Comparison of ENCODE assay signal across 1 cellular context in the genomic region with DNA sequence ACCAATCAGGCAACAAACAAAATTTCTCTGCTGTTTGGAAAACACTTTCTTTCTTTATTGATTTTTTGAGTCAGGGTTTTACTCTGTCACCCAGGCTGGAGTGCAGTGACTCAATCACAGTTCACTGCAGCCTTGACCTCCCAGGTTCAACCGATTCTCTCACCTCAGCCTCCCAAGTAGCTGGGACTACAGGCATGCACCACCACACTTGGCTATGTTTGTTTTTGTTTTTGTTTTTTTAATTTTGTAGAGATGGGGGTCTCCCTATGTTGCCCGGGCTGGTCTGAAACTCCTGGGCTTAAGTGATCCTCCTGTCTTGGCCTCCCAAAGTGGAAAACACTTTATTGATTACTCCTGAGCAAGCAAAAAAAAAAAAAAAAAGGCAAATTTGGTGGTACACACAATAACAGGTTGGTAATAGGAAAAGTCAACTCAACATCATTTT.
A peak's percentile ranks its signal among the peaks of the same experiment; 100 is the strongest.
TF ChIP-seq lines count a peak whose summit lies in the region.

No MANE protein-coding gene starts in this region.

TF ChIP-seq in HepG2, 621 proteins besides CTCF, POLR2A, EP300 and RAD21 (continued from another document and continues in another):
- no peak for TF ChIP-seq SAFB2 (CRISPR knock-in tag; IDR thresholded peaks at IDR 0.05; ENCODE audit: borderline replicate concordance, low read depth)
- no peak for TF ChIP-seq ZC3H13 (CRISPR knock-in tag; IDR thresholded peaks at IDR 0.05)
- TF ChIP-seq, protein P1, sequence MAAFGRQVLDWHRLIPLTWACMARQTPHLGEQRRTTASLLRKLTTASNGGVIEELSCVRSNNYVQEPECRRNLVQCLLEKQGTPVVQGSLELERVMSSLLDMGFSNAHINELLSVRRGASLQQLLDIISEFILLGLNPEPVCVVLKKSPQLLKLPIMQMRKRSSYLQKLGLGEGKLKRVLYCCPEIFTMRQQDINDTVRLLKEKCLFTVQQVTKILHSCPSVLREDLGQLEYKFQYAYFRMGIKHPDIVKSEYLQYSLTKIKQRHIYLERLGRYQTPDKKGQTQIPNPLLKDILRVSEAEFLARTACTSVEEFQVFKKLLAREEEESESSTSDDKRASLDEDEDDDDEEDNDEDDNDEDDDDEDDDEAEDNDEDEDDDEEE (CRISPR knock-in tag; IDR thresholded peaks at IDR 0.05) = no peak
- TF ChIP-seq ZNF350 (CRISPR knock-in tag; IDR thresholded peaks at IDR 0.05; ENCODE audit: borderline replicate concordance, low read depth) = peak; percentile 69; the same call in 1 of the 2 replicates
- 0 out of 2 replicates have a peak, but pooled peaks have one; percentile 62 for TF ChIP-seq ZNF3 (CRISPR knock-in tag; IDR thresholded peaks at IDR 0.05)
- TF ChIP-seq ZNF446 (CRISPR knock-in tag; IDR thresholded peaks at IDR 0.05) = no peak
- TF ChIP-seq AKAP8 (CRISPR knock-in tag; IDR thresholded peaks at IDR 0.05) = no peak
- no peak for TF ChIP-seq ZSCAN25 (CRISPR knock-in tag; IDR thresholded peaks at IDR 0.05)
- TF ChIP-seq SNAI1 (CRISPR knock-in tag; IDR thresholded peaks at IDR 0.05; ENCODE audit: borderline replicate concordance) = no peak
- no peak for TF ChIP-seq ZMAT3 (CRISPR knock-in tag; conservative IDR thresholded peaks at IDR 0.05)
- TF ChIP-seq, protein P2, sequence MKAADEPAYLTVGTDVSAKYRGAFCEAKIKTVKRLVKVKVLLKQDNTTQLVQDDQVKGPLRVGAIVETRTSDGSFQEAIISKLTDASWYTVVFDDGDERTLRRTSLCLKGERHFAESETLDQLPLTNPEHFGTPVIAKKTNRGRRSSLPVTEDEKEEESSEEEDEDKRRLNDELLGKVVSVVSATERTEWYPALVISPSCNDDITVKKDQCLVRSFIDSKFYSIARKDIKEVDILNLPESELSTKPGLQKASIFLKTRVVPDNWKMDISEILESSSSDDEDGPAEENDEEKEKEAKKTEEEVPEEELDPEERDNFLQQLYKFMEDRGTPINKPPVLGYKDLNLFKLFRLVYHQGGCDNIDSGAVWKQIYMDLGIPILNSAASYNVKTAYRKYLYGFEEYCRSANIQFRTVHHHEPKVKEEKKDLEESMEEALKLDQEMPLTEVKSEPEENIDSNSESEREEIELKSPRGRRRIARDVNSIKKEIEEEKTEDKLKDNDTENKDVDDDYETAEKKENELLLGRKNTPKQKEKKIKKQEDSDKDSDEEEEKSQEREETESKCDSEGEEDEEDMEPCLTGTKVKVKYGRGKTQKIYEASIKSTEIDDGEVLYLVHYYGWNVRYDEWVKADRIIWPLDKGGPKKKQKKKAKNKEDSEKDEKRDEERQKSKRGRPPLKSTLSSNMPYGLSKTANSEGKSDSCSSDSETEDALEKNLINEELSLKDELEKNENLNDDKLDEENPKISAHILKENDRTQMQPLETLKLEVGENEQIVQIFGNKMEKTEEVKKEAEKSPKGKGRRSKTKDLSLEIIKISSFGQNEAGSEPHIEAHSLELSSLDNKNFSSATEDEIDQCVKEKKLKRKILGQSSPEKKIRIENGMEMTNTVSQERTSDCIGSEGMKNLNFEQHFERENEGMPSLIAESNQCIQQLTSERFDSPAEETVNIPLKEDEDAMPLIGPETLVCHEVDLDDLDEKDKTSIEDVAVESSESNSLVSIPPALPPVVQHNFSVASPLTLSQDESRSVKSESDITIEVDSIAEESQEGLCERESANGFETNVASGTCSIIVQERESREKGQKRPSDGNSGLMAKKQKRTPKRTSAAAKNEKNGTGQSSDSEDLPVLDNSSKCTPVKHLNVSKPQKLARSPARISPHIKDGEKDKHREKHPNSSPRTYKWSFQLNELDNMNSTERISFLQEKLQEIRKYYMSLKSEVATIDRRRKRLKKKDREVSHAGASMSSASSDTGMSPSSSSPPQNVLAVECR (CRISPR knock-in tag; IDR thresholded peaks at IDR 0.05; ENCODE audit: borderline replicate concordance) = no peak; the same call in 1 of the 2 replicates
- peak; percentile 40; the same call in 1 of the 2 replicates for TF ChIP-seq GATAD1 (CRISPR knock-in tag; IDR thresholded peaks at IDR 0.05)
- no peak for TF ChIP-seq SALL2 (CRISPR knock-in tag; IDR thresholded peaks at IDR 0.05)
- TF ChIP-seq, protein P3, sequence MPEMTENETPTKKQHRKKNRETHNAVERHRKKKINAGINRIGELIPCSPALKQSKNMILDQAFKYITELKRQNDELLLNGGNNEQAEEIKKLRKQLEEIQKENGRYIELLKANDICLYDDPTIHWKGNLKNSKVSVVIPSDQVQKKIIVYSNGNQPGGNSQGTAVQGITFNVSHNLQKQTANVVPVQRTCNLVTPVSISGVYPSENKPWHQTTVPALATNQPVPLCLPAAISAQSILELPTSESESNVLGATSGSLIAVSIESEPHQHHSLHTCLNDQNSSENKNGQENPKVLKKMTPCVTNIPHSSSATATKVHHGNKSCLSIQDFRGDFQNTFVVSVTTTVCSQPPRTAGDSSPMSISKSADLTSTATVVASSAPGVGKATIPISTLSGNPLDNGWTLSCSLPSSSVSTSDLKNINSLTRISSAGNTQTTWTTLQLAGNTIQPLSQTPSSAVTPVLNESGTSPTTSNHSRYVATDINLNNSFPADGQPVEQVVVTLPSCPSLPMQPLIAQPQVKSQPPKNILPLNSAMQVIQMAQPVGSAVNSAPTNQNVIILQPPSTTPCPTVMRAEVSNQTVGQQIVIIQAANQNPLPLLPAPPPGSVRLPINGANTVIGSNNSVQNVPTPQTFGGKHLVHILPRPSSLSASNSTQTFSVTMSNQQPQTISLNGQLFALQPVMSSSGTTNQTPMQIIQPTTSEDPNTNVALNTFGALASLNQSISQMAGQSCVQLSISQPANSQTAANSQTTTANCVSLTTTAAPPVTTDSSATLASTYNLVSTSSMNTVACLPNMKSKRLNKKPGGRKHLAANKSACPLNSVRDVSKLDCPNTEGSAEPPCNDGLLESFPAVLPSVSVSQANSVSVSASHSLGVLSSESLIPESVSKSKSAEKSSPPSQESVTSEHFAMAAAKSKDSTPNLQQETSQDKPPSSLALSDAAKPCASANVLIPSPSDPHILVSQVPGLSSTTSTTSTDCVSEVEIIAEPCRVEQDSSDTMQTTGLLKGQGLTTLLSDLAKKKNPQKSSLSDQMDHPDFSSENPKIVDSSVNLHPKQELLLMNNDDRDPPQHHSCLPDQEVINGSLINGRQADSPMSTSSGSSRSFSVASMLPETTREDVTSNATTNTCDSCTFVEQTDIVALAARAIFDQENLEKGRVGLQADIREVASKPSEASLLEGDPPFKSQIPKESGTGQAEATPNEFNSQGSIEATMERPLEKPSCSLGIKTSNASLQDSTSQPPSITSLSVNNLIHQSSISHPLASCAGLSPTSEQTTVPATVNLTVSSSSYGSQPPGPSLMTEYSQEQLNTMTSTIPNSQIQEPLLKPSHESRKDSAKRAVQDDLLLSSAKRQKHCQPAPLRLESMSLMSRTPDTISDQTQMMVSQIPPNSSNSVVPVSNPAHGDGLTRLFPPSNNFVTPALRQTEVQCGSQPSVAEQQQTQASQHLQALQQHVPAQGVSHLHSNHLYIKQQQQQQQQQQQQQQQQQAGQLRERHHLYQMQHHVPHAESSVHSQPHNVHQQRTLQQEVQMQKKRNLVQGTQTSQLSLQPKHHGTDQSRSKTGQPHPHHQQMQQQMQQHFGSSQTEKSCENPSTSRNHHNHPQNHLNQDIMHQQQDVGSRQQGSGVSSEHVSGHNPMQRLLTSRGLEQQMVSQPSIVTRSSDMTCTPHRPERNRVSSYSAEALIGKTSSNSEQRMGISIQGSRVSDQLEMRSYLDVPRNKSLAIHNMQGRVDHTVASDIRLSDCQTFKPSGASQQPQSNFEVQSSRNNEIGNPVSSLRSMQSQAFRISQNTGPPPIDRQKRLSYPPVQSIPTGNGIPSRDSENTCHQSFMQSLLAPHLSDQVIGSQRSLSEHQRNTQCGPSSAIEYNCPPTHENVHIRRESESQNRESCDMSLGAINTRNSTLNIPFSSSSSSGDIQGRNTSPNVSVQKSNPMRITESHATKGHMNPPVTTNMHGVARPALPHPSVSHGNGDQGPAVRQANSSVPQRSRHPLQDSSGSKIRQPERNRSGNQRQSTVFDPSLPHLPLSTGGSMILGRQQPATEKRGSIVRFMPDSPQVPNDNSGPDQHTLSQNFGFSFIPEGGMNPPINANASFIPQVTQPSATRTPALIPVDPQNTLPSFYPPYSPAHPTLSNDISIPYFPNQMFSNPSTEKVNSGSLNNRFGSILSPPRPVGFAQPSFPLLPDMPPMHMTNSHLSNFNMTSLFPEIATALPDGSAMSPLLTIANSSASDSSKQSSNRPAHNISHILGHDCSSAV (CRISPR knock-in tag; IDR thresholded peaks at IDR 0.05; ENCODE audit: borderline replicate concordance) = no peak
- TF ChIP-seq ZFP1 (CRISPR knock-in tag; IDR thresholded peaks at IDR 0.05) = no peak; the same call in 1 of the 2 replicates
- no peak for TF ChIP-seq NFRKB (IDR thresholded peaks at IDR 0.05)
- TF ChIP-seq, protein P4, sequence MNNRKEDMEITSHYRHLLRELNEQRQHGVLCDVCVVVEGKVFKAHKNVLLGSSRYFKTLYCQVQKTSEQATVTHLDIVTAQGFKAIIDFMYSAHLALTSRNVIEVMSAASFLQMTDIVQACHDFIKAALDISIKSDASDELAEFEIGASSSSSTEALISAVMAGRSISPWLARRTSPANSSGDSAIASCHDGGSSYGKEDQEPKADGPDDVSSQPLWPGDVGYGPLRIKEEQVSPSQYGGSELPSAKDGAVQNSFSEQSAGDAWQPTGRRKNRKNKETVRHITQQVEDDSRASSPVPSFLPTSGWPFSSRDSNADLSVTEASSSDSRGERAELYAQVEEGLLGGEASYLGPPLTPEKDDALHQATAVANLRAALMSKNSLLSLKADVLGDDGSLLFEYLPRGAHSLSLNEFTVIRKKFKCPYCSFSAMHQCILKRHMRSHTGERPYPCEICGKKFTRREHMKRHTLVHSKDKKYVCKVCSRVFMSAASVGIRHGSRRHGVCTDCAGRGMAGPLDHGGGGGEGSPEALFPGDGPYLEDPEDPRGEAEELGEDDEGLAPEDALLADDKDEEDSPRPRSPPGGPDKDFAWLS (CRISPR knock-in tag; IDR thresholded peaks at IDR 0.05; ENCODE audit: borderline replicate concordance) = no peak
- no peak for TF ChIP-seq MEIS1 (CRISPR knock-in tag; IDR thresholded peaks at IDR 0.05; ENCODE audit: borderline replicate concordance)
- TF ChIP-seq, protein P5, sequence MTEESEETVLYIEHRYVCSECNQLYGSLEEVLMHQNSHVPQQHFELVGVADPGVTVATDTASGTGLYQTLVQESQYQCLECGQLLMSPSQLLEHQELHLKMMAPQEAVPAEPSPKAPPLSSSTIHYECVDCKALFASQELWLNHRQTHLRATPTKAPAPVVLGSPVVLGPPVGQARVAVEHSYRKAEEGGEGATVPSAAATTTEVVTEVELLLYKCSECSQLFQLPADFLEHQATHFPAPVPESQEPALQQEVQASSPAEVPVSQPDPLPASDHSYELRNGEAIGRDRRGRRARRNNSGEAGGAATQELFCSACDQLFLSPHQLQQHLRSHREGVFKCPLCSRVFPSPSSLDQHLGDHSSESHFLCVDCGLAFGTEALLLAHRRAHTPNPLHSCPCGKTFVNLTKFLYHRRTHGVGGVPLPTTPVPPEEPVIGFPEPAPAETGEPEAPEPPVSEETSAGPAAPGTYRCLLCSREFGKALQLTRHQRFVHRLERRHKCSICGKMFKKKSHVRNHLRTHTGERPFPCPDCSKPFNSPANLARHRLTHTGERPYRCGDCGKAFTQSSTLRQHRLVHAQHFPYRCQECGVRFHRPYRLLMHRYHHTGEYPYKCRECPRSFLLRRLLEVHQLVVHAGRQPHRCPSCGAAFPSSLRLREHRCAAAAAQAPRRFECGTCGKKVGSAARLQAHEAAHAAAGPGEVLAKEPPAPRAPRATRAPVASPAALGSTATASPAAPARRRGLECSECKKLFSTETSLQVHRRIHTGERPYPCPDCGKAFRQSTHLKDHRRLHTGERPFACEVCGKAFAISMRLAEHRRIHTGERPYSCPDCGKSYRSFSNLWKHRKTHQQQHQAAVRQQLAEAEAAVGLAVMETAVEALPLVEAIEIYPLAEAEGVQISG (CRISPR knock-in tag; IDR thresholded peaks at IDR 0.05) = peak; percentile 59
- TF ChIP-seq ZNF263 (CRISPR knock-in tag; IDR thresholded peaks at IDR 0.05) = no peak
- no peak for TF ChIP-seq GLI4 (CRISPR knock-in tag; IDR thresholded peaks at IDR 0.05; ENCODE audit: borderline replicate concordance)
- peak; percentile 97 to 99 for TF ChIP-seq NR2F1 (CRISPR knock-in tag; IDR thresholded peaks at IDR 0.05)
- TF ChIP-seq SATB2 (CRISPR knock-in tag; IDR thresholded peaks at IDR 0.05) = no peak
- TF ChIP-seq, protein P6, sequence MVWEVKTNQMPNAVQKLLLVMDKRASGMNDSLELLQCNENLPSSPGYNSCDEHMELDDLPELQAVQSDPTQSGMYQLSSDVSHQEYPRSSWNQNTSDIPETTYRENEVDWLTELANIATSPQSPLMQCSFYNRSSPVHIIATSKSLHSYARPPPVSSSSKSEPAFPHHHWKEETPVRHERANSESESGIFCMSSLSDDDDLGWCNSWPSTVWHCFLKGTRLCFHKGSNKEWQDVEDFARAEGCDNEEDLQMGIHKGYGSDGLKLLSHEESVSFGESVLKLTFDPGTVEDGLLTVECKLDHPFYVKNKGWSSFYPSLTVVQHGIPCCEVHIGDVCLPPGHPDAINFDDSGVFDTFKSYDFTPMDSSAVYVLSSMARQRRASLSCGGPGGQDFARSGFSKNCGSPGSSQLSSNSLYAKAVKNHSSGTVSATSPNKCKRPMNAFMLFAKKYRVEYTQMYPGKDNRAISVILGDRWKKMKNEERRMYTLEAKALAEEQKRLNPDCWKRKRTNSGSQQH (CRISPR knock-in tag; IDR thresholded peaks at IDR 0.05; ENCODE audit: low read depth) = no peak
- no peak for TF ChIP-seq MYC (CRISPR knock-in tag; IDR thresholded peaks at IDR 0.05; ENCODE audit: borderline replicate concordance)
- no peak for TF ChIP-seq NPAS2 (CRISPR knock-in tag; IDR thresholded peaks at IDR 0.05; ENCODE audit: borderline replicate concordance)
- TF ChIP-seq ZBTB38 (CRISPR knock-in tag; IDR thresholded peaks at IDR 0.05) = peak; percentile 53; the same call in 1 of the 2 replicates
- no peak for TF ChIP-seq PRMT3 (CRISPR knock-in tag; IDR thresholded peaks at IDR 0.05; ENCODE audit: borderline replicate concordance, low read depth)
- peak; percentile 46; the same call in 1 of the 2 replicates for TF ChIP-seq ZNF644 (CRISPR knock-in tag; IDR thresholded peaks at IDR 0.05; ENCODE audit: low read depth)
- TF ChIP-seq ZNF776 (CRISPR knock-in tag; IDR thresholded peaks at IDR 0.05) = no peak
- TF ChIP-seq, protein P7, sequence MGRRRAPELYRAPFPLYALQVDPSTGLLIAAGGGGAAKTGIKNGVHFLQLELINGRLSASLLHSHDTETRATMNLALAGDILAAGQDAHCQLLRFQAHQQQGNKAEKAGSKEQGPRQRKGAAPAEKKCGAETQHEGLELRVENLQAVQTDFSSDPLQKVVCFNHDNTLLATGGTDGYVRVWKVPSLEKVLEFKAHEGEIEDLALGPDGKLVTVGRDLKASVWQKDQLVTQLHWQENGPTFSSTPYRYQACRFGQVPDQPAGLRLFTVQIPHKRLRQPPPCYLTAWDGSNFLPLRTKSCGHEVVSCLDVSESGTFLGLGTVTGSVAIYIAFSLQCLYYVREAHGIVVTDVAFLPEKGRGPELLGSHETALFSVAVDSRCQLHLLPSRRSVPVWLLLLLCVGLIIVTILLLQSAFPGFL (CRISPR knock-in tag; IDR thresholded peaks at IDR 0.05) = no peak
- TF ChIP-seq SCMH1 (CRISPR knock-in tag; IDR thresholded peaks at IDR 0.05; ENCODE audit: borderline replicate concordance) = no peak
- TF ChIP-seq BORCS8-MEF2B (CRISPR knock-in tag; IDR thresholded peaks at IDR 0.05) = no peak
- TF ChIP-seq, protein P8, sequence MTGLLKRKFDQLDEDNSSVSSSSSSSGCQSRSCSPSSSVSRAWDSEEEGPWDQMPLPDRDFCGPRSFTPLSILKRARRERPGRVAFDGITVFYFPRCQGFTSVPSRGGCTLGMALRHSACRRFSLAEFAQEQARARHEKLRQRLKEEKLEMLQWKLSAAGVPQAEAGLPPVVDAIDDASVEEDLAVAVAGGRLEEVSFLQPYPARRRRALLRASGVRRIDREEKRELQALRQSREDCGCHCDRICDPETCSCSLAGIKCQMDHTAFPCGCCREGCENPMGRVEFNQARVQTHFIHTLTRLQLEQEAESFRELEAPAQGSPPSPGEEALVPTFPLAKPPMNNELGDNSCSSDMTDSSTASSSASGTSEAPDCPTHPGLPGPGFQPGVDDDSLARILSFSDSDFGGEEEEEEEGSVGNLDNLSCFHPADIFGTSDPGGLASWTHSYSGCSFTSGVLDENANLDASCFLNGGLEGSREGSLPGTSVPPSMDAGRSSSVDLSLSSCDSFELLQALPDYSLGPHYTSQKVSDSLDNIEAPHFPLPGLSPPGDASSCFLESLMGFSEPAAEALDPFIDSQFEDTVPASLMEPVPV (CRISPR knock-in tag; IDR thresholded peaks at IDR 0.05) = no peak
